11 cellular contexts compared by ENCODE assay signal in genomic region chr7:127900735-127901685, GRCh38.
DNase-seq lines count a peak whose midpoint lies in the region; ATAC-seq, FAIRE-seq and TF ChIP-seq lines count a peak whose summit lies in the region.
"Had no signal": no experiment of that assay in that cellular context is flagged by ENCODE, and none has a peak within 500 bp of the region (broad histone marks: within the 10 kb centered on the region; RNA-seq: fewer than 3 reads in every experiment).

No MANE protein-coding gene starts in this region.

- peak; percentile 64 for ATAC-seq in HG03432 (IDR thresholded peaks at IDR 0.05; ENCODE audit: unreplicated experiment)
- peak; percentile 75 to 86 (median 82) for ATAC-seq in pancreas
- ATAC-seq in esophagus mucosa, result no peak
- ATAC-seq: activated CD8-positive, alpha-beta memory T cell treated with anti-CD3 and anti-CD28 coated beads, Interleukin-2, amount 10 ng/mL, durations not matched to agents 7 days and 5 days had no signal

- WGBS in pancreas, 2 donors, result 35 to 37% methylated on average over 5 of the region's 5 CpGs

- H3K27me3 ChIP-seq in pancreas, result no peaks in the 10 kb centered on the region

- DNase-seq in GM19239 (ENCODE audit: insufficient read length, low spot score), result no peak
- peak; percentile 63 for DNase-seq in choroid plexus epithelial cell (ENCODE audit: low read depth)
- peak in 4 of 6 donors; percentile 19 to 32 (median 28) for DNase-seq in pancreas
- no peak for DNase-seq in SKM-1 treated with dmso at 0.1 percent for 144 hours (lab: John Stamatoyannopoulos, UW; ENCODE audit: unreplicated experiment)
- DNase-seq in NCI-H146 treated with DMSO at 0.1 percent for 48 hours (lab: John Stamatoyannopoulos, UW; ENCODE audit: unreplicated experiment), result no peak
- DNase-seq: activated CD8-positive, alpha-beta memory T cell treated with anti-CD3 and anti-CD28 coated beads, Interleukin-2, amount 10 ng/mL, durations not matched to agents 7 days and 5 days; DMS 273 treated with DMSO at 0.1 percent for 48 hours; NCI-H1417; SHP77 treated with DMSO at 0.1 percent for 48 hours had no signal

- intact Hi-C loops in pancreas (cut with DNase I), result no loop called here

- peak; percentile 21 for FAIRE-seq in GM19239 (lab: Jason Lieb, UNC)
- no peak for FAIRE-seq in pancreas (lab: Jason Lieb, UNC)

- no peaks in the 10 kb centered on the region for H3K9me3 ChIP-seq in pancreas

- H3K36me3 ChIP-seq in pancreas, result no peaks in the 10 kb centered on the region

- TF ChIP-seq CTCF in choroid plexus epithelial cell (conservative IDR thresholded peaks at IDR 0.05; ENCODE audit: low read depth, low read length), result no peak
- no peak for TF ChIP-seq CTCF in pancreas (IDR thresholded peaks at IDR 0.05)

- peak overlapping the region in 2 of 4 donors; percentile 31 to 42 for H3K27ac ChIP-seq in pancreas

- peaks cover 17 to 30% (median 19%) of the 10 kb centered on the region in 3 donors for H3K4me1 ChIP-seq in pancreas

- no peak overlapping the region for H3K4me3 ChIP-seq in choroid plexus epithelial cell (ENCODE audit: low read depth, low read length)
- H3K4me3 ChIP-seq in pancreas, result no peak overlapping the region

Comparison
In these comparisons a context has a peak if more than half of its experiments do, and no peak if none do; other contexts are left out.
1. DNase-seq: peak in choroid plexus epithelial cell (single experiment) and pancreas (4 of 6); none in GM19239 (single experiment), SKM-1 treated with dmso at 0.1 percent for 144 hours (single experiment) and NCI-H146 treated with DMSO at 0.1 percent for 48 hours (single experiment).